In genomic region chr9:22469928-22470544, GRCh38 we compare ENCODE assay signal across 9 cellular contexts. TPM values are rescaled to one million over a fixed set of nuclear protein-coding genes. Genes with fewer than 3 reads are reported as not detected.
A peak's percentile ranks its signal among the peaks of the same experiment; 100 is the strongest.
DNase-seq lines count a peak whose midpoint lies in the region; ATAC-seq, FAIRE-seq and TF ChIP-seq lines count a peak whose summit lies in the region.
"Had no signal": no experiment of that assay in that cellular context is flagged by ENCODE, and none has a peak within 500 bp of the region (broad histone marks: within the 10 kb centered on the region; RNA-seq: fewer than 3 reads in every experiment).

No MANE protein-coding gene starts in this region.

- H3K27ac ChIP-seq in A673 (ENCODE audit: low read depth, low read length, poor library complexity, severe bottlenecking) (no peak overlapping the region), body of pancreas (no peak overlapping the region)

- TF ChIP-seq POLR2A in GM12891 (IDR thresholded peaks at IDR 0.05; ENCODE audit: low read depth, low read length) (no peak), body of pancreas (IDR thresholded peaks at IDR 0.05) (no peak)

- TF ChIP-seq CTCF in A673 (conservative IDR thresholded peaks at IDR 0.05; ENCODE audit: low read depth, low read length) (peak; percentile 60), body of pancreas (IDR thresholded peaks at IDR 0.05) (peak; percentile 28 to 62 (median 47))

- no peaks in the 10 kb centered on the region for H3K9me3 ChIP-seq in A673 (ENCODE audit: low read depth, low read length, poor library complexity, severe bottlenecking)
- H3K9me3 ChIP-seq in body of pancreas = no peaks in the 10 kb centered on the region

- FAIRE-seq in GM12891 (lab: Jason Lieb, UNC) = peak; percentile 87

- no peaks in the 10 kb centered on the region for H3K27me3 Mint-ChIP-seq in memory B cell
- H3K27me3 Mint-ChIP-seq: stimulated activated naive CD8-positive, alpha-beta T cell treated with anti-CD3 and anti-CD28 coated beads, Interleukin-15, Interleukin-2, amounts not matched to agents 100 ng/mL and 50 ng/mL, for 24 hours had no signal

- H3K4me3 ChIP-seq in A673 (ENCODE audit: low read depth, low read length, poor library complexity, severe bottlenecking) (no peak overlapping the region), body of pancreas (no peak overlapping the region)

- no peaks in the 10 kb centered on the region for H3K36me3 Mint-ChIP-seq in memory B cell

- CTCF ChIA-PET in A673 (lab: Charles Lee) = no interaction called here

- POLR2A ChIA-PET in A673 (lab: Charles Lee; ENCODE audit: low non-redundant PET) = no interaction called here

- ATAC-seq in HG02885 (IDR thresholded peaks at IDR 0.05; ENCODE audit: poor library complexity, unreplicated experiment) = peak; percentile 87
- ATAC-seq in body of pancreas = peak; percentile 59
- ATAC-seq in memory B cell (ENCODE audit: low read depth) = peak; percentile 50

- no peak overlapping the region for H3K4me3 Mint-ChIP-seq in memory B cell
- H3K4me3 Mint-ChIP-seq: stimulated activated naive CD8-positive, alpha-beta T cell treated with anti-CD3 and anti-CD28 coated beads, Interleukin-15, Interleukin-2, amounts not matched to agents 100 ng/mL and 50 ng/mL, for 24 hours had no signal

- no peaks in the 10 kb centered on the region for H3K27me3 ChIP-seq in A673 (replicated peaks; ENCODE audit: insufficient read depth, low read depth, low read length, poor library complexity)
- H3K27me3 ChIP-seq in body of pancreas = no peaks in the 10 kb centered on the region

- H3K9me3 Mint-ChIP-seq in memory B cell = no peaks in the 10 kb centered on the region
- H3K9me3 Mint-ChIP-seq: stimulated activated naive CD8-positive, alpha-beta T cell treated with anti-CD3 and anti-CD28 coated beads, Interleukin-15, Interleukin-2, amounts not matched to agents 100 ng/mL and 50 ng/mL, for 24 hours had no signal

- H3K36me3 ChIP-seq in A673 (ENCODE audit: insufficient read depth, low read length, poor library complexity, severe bottlenecking) (no peaks in the 10 kb centered on the region), body of pancreas (replicated peaks in 1 of 2; ENCODE audit: insufficient read depth in 1 of 2, low read depth in 2 of 2) (no peaks in the 10 kb centered on the region)

- WGBS in body of pancreas, 2 donors = 4 to 6% methylated on average over 8 of the region's 8 CpGs

- H3K4me1 ChIP-seq in A673 (ENCODE audit: insufficient read depth, low read length, poor library complexity, severe bottlenecking) = no peaks in the 10 kb centered on the region
- no peaks in the 10 kb centered on the region for H3K4me1 ChIP-seq in body of pancreas

- H3K27ac Mint-ChIP-seq in memory B cell = no peak overlapping the region
- H3K27ac Mint-ChIP-seq: stimulated activated naive CD8-positive, alpha-beta T cell treated with anti-CD3 and anti-CD28 coated beads, Interleukin-15, Interleukin-2, amounts not matched to agents 100 ng/mL and 50 ng/mL, for 24 hours had no signal

- intact Hi-C loops in A673 (cut with micrococcal nuclease; ENCODE audit: unreplicated experiment) (no loop called here), body of pancreas (cut with DNase I) (no loop called here)

- no peaks in the 10 kb centered on the region for H3K4me1 Mint-ChIP-seq in memory B cell

- DNase-seq in A673 (ENCODE audit: low spot score) (peak; percentile 53), GM12891 (ENCODE audit: insufficient read length, low spot score) (no peak), NCI-H2107 treated with DMSO at 0.1 percent for 48 hours (lab: John Stamatoyannopoulos, UW; ENCODE audit: unreplicated experiment) (peak; percentile 51), body of pancreas (peak in 2 of 4 donors; percentile 16 to 27), memory B cell (ENCODE audit: low spot score in 2 of 2) (no peak), GM19238 (ENCODE audit: insufficient read length, low spot score) (no peak), NCI-H510A (lab: John Stamatoyannopoulos, UW) (no peak)

- no TSS peak for BruUV-seq in A673 (replicated peaks; lab: Mats Ljungman, UMichigan)

TF ChIP-seq in GM12891, 5 proteins besides CTCF, POLR2A, EP300 and RAD21:
- no peak for TF ChIP-seq POLR2AphosphoS5 (IDR thresholded peaks at IDR 0.05; ENCODE audit: low read depth, low read length)
- no peak for TF ChIP-seq SPI1 (IDR thresholded peaks at IDR 0.05; ENCODE audit: low read depth, low read length)
- no peak for TF ChIP-seq TAF1 (IDR thresholded peaks at IDR 0.05; ENCODE audit: low read depth, low read length)
- TF ChIP-seq POU2F2 (IDR thresholded peaks at IDR 0.05; ENCODE audit: low read depth, low read length) = no peak

RNA-seq across cellular contexts. Expression of gene DMRTA1, which starts 23.4 kb away (rescaled TPM):
- total RNA-seq in A673 (2021) (0.41 and 0.61 TPM in 2 replicates), body of pancreas (1 to 10 TPM; 3.3 to 4.4 TPM)
- polyA plus RNA-seq in GM12891 (2012; ENCODE audit: low read depth, missing spikeins) = not detected

Comparison
In these comparisons a context has a peak if more than half of its experiments do, and no peak if none do; other contexts are left out.
1. DNase-seq: peak in A673 (single experiment) and NCI-H2107 treated with DMSO at 0.1 percent for 48 hours (single experiment); none in GM12891 (single experiment), memory B cell (0 of 2), GM19238 (single experiment) and NCI-H510A (single experiment).
2. Peak in every context shown above with its lines, with median percentiles within 50 percentile points of each other: ATAC-seq.